22 cellular contexts compared by ENCODE assay signal in genomic region chr3:52182203-52182602, GRCh38. TPM values are rescaled to one million over a fixed set of nuclear protein-coding genes. Genes with fewer than 3 reads are reported as not detected.
DNase-seq lines count a peak whose midpoint lies in the region; ATAC-seq and TF ChIP-seq lines count a peak whose summit lies in the region.
"Had no signal": no experiment of that assay in that cellular context is flagged by ENCODE, and none has a peak within 500 bp of the region (broad histone marks: within the 10 kb centered on the region; RNA-seq: fewer than 3 reads in every experiment).

No MANE protein-coding gene starts in this region.

- peaks cover 26% of the 10 kb centered on the region for H3K4me1 Mint-ChIP-seq in T-helper 17 cell

- H3K9me2 ChIP-seq in hepatocyte (replicated peaks; ENCODE audit: insufficient read depth): no peaks in the 10 kb centered on the region

- H3K27me3 ChIP-seq in H7 (ENCODE audit: control insufficient read depth, insufficient read depth, low read length) (no peaks in the 10 kb centered on the region), heart left ventricle (no peaks in the 10 kb centered on the region), parathyroid adenoma (ENCODE audit: control insufficient read depth, insufficient read depth, low read length) (no peaks in the 10 kb centered on the region), hepatocyte (no peaks in the 10 kb centered on the region)
- H3K27me3 ChIP-seq: body of pancreas, gastrocnemius medialis, SJCRH30 had no signal

- ATAC-seq in T-helper 17 cell: peak; percentile 63
- ATAC-seq in heart left ventricle: peak; percentile 41 to 55 (median 48)
- ATAC-seq in activated CD4-positive, CD25-positive, alpha-beta regulatory T cell treated with anti-CD3 and anti-CD28 coated beads, Interleukin-2, amount 50 U/mL, for 24 hours: no peak
- ATAC-seq: body of pancreas, gastrocnemius medialis had no signal

- peak overlapping the region; percentile 83 for H2AFZ ChIP-seq in parathyroid adenoma
- H2AFZ ChIP-seq in hepatocyte: no peak overlapping the region

- no peaks in the 10 kb centered on the region for H3K36me3 ChIP-seq in H7 (replicated peaks; ENCODE audit: control insufficient read depth, insufficient read depth, low read length)
- no peaks in the 10 kb centered on the region for H3K36me3 ChIP-seq in heart left ventricle
- H3K36me3 ChIP-seq in parathyroid adenoma (ENCODE audit: control insufficient read depth, insufficient read depth, low read length): no peaks in the 10 kb centered on the region
- H3K36me3 ChIP-seq in hepatocyte (replicated peaks; ENCODE audit: insufficient read depth, low read depth): no peaks in the 10 kb centered on the region
- H3K36me3 ChIP-seq: gastrocnemius medialis, SJCRH30 had no signal

- no peak overlapping the region for H3K4me3 Mint-ChIP-seq in T-helper 17 cell
- H3K4me3 Mint-ChIP-seq: H9 had no signal

- no peaks in the 10 kb centered on the region for H3K27me3 Mint-ChIP-seq in T-helper 17 cell

- peaks cover 3 to 38% (median 21%) of the 10 kb centered on the region in 12 donors for H3K4me1 ChIP-seq in heart left ventricle
- peaks cover 17% of the 10 kb centered on the region for H3K4me1 ChIP-seq in parathyroid adenoma
- H3K4me1 ChIP-seq in hepatocyte (ENCODE audit: insufficient read depth): peaks cover 10% of the 10 kb centered on the region
- H3K4me1 ChIP-seq: body of pancreas had no signal

- H3K79me2 ChIP-seq in parathyroid adenoma (no peaks in the 10 kb centered on the region), hepatocyte (no peaks in the 10 kb centered on the region)

- peak overlapping the region; percentile 74 for H3K27ac Mint-ChIP-seq in T-helper 17 cell
- H3K27ac Mint-ChIP-seq: H9 had no signal

- no peaks in the 10 kb centered on the region for H3K36me3 Mint-ChIP-seq in T-helper 17 cell (ENCODE audit: low read depth)

- H3K9me3 ChIP-seq in T-helper 17 cell (ENCODE audit: control insufficient read depth, low read length, poor library complexity, severe bottlenecking) (no peaks in the 10 kb centered on the region), heart left ventricle (no peaks in the 10 kb centered on the region), parathyroid adenoma (ENCODE audit: control insufficient read depth, low read length) (no peaks in the 10 kb centered on the region), hepatocyte (ENCODE audit: low read depth) (no peaks in the 10 kb centered on the region)
- H3K9me3 ChIP-seq: body of pancreas, gastrocnemius medialis, SJCRH30 had no signal

- H3K9ac ChIP-seq in parathyroid adenoma: no peak overlapping the region

- H3K4me2 ChIP-seq in parathyroid adenoma (ENCODE audit: low read length) (no peak overlapping the region), hepatocyte (no peak overlapping the region)

- TF ChIP-seq CTCF in heart left ventricle (IDR thresholded peaks at IDR 0.05) (no peak), parathyroid adenoma (IDR thresholded peaks at IDR 0.05) (no peak), hepatocyte (IDR thresholded peaks at IDR 0.05; ENCODE audit: poor library complexity) (no peak)

- peak; percentile 16 for DNase-seq in H7
- DNase-seq in T-helper 17 cell: no peak
- DNase-seq in heart left ventricle: no peak
- no peak for DNase-seq in NCI-H2227 (lab: John Stamatoyannopoulos, UW; ENCODE audit: unreplicated experiment)
- DNase-seq in hepatocyte (ENCODE audit: low spot score): no peak
- no peak for DNase-seq in COR-L47 (lab: John Stamatoyannopoulos, UW)
- DNase-seq: activated CD4-positive, CD25-positive, alpha-beta regulatory T cell treated with anti-CD3 and anti-CD28 coated beads, Interleukin-2, amount 50 U/mL, for 72 hours; activated naive CD4-positive, alpha-beta T cell treated with anti-CD3 and anti-CD28 coated beads, Interleukin-2, amount 50 U/mL, for 16 hours; body of pancreas; Calu3; gastrocnemius medialis; H9; KG1; NCI-H1048; NCI-H2081; NCI-H510A treated with DMSO at 0.1 percent for 48 hours; stimulated activated CD4-positive, alpha-beta T cell treated with anti-CD3 and anti-CD28 coated beads, Interleukin-2, amount 100 ng/mL, for 48 hours had no signal

- H3K4me3 ChIP-seq in H7 (ENCODE audit: insufficient read depth, low read depth, low read length) (no peak overlapping the region), heart left ventricle (no peak overlapping the region), parathyroid adenoma (ENCODE audit: low read depth, low read length) (no peak overlapping the region), hepatocyte (no peak overlapping the region)
- H3K4me3 ChIP-seq: body of pancreas, gastrocnemius medialis, SJCRH30 had no signal

- no peaks in the 10 kb centered on the region for H4K20me1 ChIP-seq in hepatocyte (ENCODE audit: insufficient read depth, poor library complexity, severe bottlenecking)

- no peak for TF ChIP-seq POLR2A in heart left ventricle (IDR thresholded peaks at IDR 0.05)

- peak overlapping the region in 6 of 12 donors; percentile 22 to 80 (median 72) for H3K27ac ChIP-seq in heart left ventricle
- H3K27ac ChIP-seq in parathyroid adenoma: peak overlapping the region; percentile 68
- H3K27ac ChIP-seq in hepatocyte: no peak overlapping the region
- H3K27ac ChIP-seq: body of pancreas, HL-60, SJCRH30 had no signal

- intact Hi-C loops in heart left ventricle (cut with DNase I): loop anchor here in 1 of 10 donors (1.0 kb wide), 1 partner anchor 37 kb away; no protein-coding TSS in a partner anchor

- WGBS in heart left ventricle, 4 donors: 60 to 84% (median 68%) methylated on average over 3 to 6 of the region's 6 CpGs
- WGBS in hepatocyte (ENCODE audit: low lambda C conversion rate, missing lambda C conversion rate): 77% methylated on average over 6 of the region's 6 CpGs

RNA-seq across cellular contexts. Expression of gene ALAS1, which starts 15.8 kb away (rescaled TPM):
- 63.8 and 86.9 TPM in 2 replicates for total RNA-seq in H7 (2014; rRNA removed; shearing (Covaris generic))
- total RNA-seq in T-helper 17 cell (10 to 100 TPM; 14.4 to 15.6 TPM), heart left ventricle (100 to 1,000 TPM in 8 of 9 donors, 10 to 100 TPM in 1; 77.9 to 213 (median 146) TPM), hepatocyte (81.8 and 85.3 TPM in 2 replicates)
- polyA plus RNA-seq in heart left ventricle (100 to 1,000 TPM; 107 to 132 TPM), hepatocyte (90.1 and 91.2 TPM in 2 replicates)

RNA-seq across cellular contexts. Expression of gene POC1A, which starts 28.0 kb away (rescaled TPM):
- 25.1 and 26.4 TPM in 2 replicates for total RNA-seq in H7 (2014; rRNA removed; shearing (Covaris generic))
- total RNA-seq in T-helper 17 cell (1 to 10 TPM in 1 of 2 donors, under 1 TPM in 1; 0.47 to 1.4 TPM), heart left ventricle (1 to 10 TPM in 7 of 9 donors, under 1 TPM in 2; 0.66 to 5.2 (median 1.4) TPM), hepatocyte (2.6 TPM in 2 replicates)
- polyA plus RNA-seq in heart left ventricle (1 to 10 TPM in 1 of 2 donors, under 1 TPM in 1; 0.50 to 3.0 TPM), hepatocyte (3.7 and 5.7 TPM in 2 replicates)

RNA-seq across cellular contexts. Expression of gene TLR9, which starts 43.2 kb away (rescaled TPM):
- total RNA-seq in H7 (2014; rRNA removed; shearing (Covaris generic)): not detected in 2 replicates
- total RNA-seq in T-helper 17 cell (under 1 TPM in 1 of 2 donors, not detected in 1; 0.42 TPM), heart left ventricle (under 1 TPM in 8 of 9 donors, not detected in 1; 0.12 to 0.65 (median 0.29) TPM), hepatocyte (not detected in 2 replicates)
- polyA plus RNA-seq in heart left ventricle (under 1 TPM; 0.04 to 0.23 TPM), hepatocyte (not detected in 2 replicates)
- total RNA-seq: H9, osteocyte, SJCRH30 had no signal

RNA-seq across cellular contexts. Expression of gene TWF2, which starts 56.8 kb away (rescaled TPM):
- 85.8 and 99.0 TPM in 2 replicates for total RNA-seq in H7 (2014; rRNA removed; shearing (Covaris generic))
- total RNA-seq in T-helper 17 cell (10 to 100 TPM; 44.8 to 48.2 TPM), heart left ventricle (100 to 1,000 TPM in 7 of 9 donors, 10 to 100 TPM in 2; 62.9 to 133 (median 117) TPM), hepatocyte (52.5 and 59.1 TPM in 2 replicates)
- polyA plus RNA-seq in heart left ventricle (100 to 1,000 TPM in 1 of 2 donors, 10 to 100 TPM in 1; 45.8 to 109 TPM), hepatocyte (45.7 and 47.4 TPM in 2 replicates)

Comparison
In these comparisons a context has a peak if more than half of its experiments do, and no peak if none do; other contexts are left out.
1. ATAC-seq: peak in T-helper 17 cell (single experiment) and heart left ventricle (4 of 4); none in activated CD4-positive, CD25-positive, alpha-beta regulatory T cell treated with anti-CD3 and anti-CD28 coated beads, Interleukin-2, amount 50 U/mL, for 24 hours (0 of 2).